ENCODE assay signal across 24 cellular contexts in genomic region chr6:33892581-33893346, GRCh38.
"Had no signal": no experiment of that assay in that cellular context is flagged by ENCODE, and none has a peak within 500 bp of the region (broad histone marks: within the 10 kb centered on the region; RNA-seq: fewer than 3 reads in every experiment).

No MANE protein-coding gene starts in this region.

- H3K27ac ChIP-seq: colonic mucosa, esophagus muscularis mucosa, foreskin keratinocyte, gastroesophageal sphincter, heart left ventricle, hepatocyte, left lung, lower lobe of right lung had no signal

- H3K4me3 ChIP-seq: colonic mucosa, esophagus muscularis mucosa, gastroesophageal sphincter, heart left ventricle, hepatocyte, left lung, lower lobe of right lung, mucosa of descending colon had no signal

- H3K36me3 ChIP-seq: colonic mucosa, esophagus muscularis mucosa, gastroesophageal sphincter, heart left ventricle, left lung, lower lobe of right lung had no signal

- H3K9me3 Mint-ChIP-seq: dendritic cell treated with granulocyte-macrophage colony-stimulating factor and Interleukin-4, amounts not matched to agents 40 ng/mL and 50 ng/mL, for 4 days; effector memory CD8-positive, alpha-beta T cell; endodermal cell; immature natural killer cell; mesothelial cell of epicardium had no signal

- ATAC-seq: effector memory CD8-positive, alpha-beta T cell; foreskin keratinocyte; gastroesophageal sphincter; heart left ventricle; left cardiac atrium; left lung; left ventricle myocardium superior; lower lobe of right lung; mucosa of descending colon had no signal

- H3K4me1 ChIP-seq: foreskin keratinocyte, left lung had no signal

- H3K79me2 ChIP-seq: hepatocyte had no signal

- DNase-seq: cerebellar nuclear complex; colonic mucosa; cortex of kidney; effector CD8-positive, alpha-beta T cell; effector memory CD8-positive, alpha-beta T cell; endodermal cell; foreskin keratinocyte; hypothalamus; immature natural killer cell; islet precursor cell; left cardiac atrium; left ventricle myocardium superior; lower lobe of right lung; mesenchymal stem cell; mucosa of descending colon had no signal

- H3K9me3 ChIP-seq: colonic mucosa, esophagus muscularis mucosa, gastroesophageal sphincter, heart left ventricle, left lung, lower lobe of right lung, mucosa of descending colon had no signal

- H3K4me3 Mint-ChIP-seq: dendritic cell treated with granulocyte-macrophage colony-stimulating factor and Interleukin-4, amounts not matched to agents 40 ng/mL and 50 ng/mL, for 4 days; effector memory CD8-positive, alpha-beta T cell; endodermal cell; immature natural killer cell; mesothelial cell of epicardium had no signal

- H3K4me1 Mint-ChIP-seq: endodermal cell, immature natural killer cell had no signal

- H3K4me2 ChIP-seq: hepatocyte had no signal

- FAIRE-seq: endometrium, frontal cortex had no signal

- H3K27me3 ChIP-seq: colonic mucosa, gastroesophageal sphincter had no signal

- H3K27ac Mint-ChIP-seq: dendritic cell treated with granulocyte-macrophage colony-stimulating factor and Interleukin-4, amounts not matched to agents 40 ng/mL and 50 ng/mL, for 4 days; effector memory CD8-positive, alpha-beta T cell; endodermal cell; immature natural killer cell; mesothelial cell of epicardium had no signal

- H2AFZ ChIP-seq: hepatocyte had no signal
